In genomic region chr22:32986773-32987050, GRCh38 we compare ENCODE assay signal across 1 cellular context.
TF ChIP-seq lines count a peak whose summit lies in the region.

No MANE protein-coding gene starts in this region.

TF ChIP-seq in H1, 55 proteins besides CTCF, POLR2A, EP300 and RAD21:
- TF ChIP-seq CHD1 (IDR thresholded peaks at IDR 0.05; ENCODE audit: low read depth, low read length) (no peak), EZH2 (IDR thresholded peaks at IDR 0.05; ENCODE audit: low read depth, low read length, severe bottlenecking) (no peak), POU5F1 (IDR thresholded peaks at IDR 0.05; ENCODE audit: low read depth, low read length) (no peak), CBX8 (IDR thresholded peaks at IDR 0.05; ENCODE audit: borderline replicate concordance, low read depth, low read length) (no peak), TEAD4 (IDR thresholded peaks at IDR 0.05; ENCODE audit: low read depth, low read length) (no peak), SIX5 (IDR thresholded peaks at IDR 0.05; ENCODE audit: low read depth, low read length) (no peak), ZNF274 (IDR thresholded peaks at IDR 0.05; ENCODE audit: borderline replicate concordance, extremely low read depth, low read length) (no peak), SP1 (IDR thresholded peaks at IDR 0.05; ENCODE audit: low read depth, low read length) (no peak), SP2 (IDR thresholded peaks at IDR 0.05; ENCODE audit: low read length) (no peak), HDAC2 (IDR thresholded peaks at IDR 0.05; ENCODE audit: borderline replicate concordance in 1 of 2, low read depth in 2 of 2, low read length in 2 of 2) (no peak), GTF2F1 (IDR thresholded peaks at IDR 0.05; ENCODE audit: borderline replicate concordance, low read depth, low read length) (no peak), SAP30 (IDR thresholded peaks at IDR 0.05; ENCODE audit: insufficient read depth, insufficient replicate concordance, low read length) (no peak), FOSL1 (IDR thresholded peaks at IDR 0.05; ENCODE audit: insufficient read depth, low read depth, low read length) (no peak), TCF12 (IDR thresholded peaks at IDR 0.05; ENCODE audit: low read depth, low read length) (no peak), TAF7 (optimal IDR thresholded peaks at IDR 0.05; ENCODE audit: borderline replicate concordance, low read depth, low read length) (no peak), BRCA1 (IDR thresholded peaks at IDR 0.05; ENCODE audit: low read depth, low read length) (no peak), KDM4A (IDR thresholded peaks at IDR 0.05; ENCODE audit: low read depth, low read length, severe bottlenecking) (no peak), SP4 (IDR thresholded peaks at IDR 0.05; ENCODE audit: low read length) (no peak), RNF2 (IDR thresholded peaks at IDR 0.05; ENCODE audit: borderline replicate concordance, low read depth, low read length, missing control alignments, poor library complexity, severe bottlenecking) (no peak), CEBPB (IDR thresholded peaks at IDR 0.05; ENCODE audit: low read depth, low read length) (no peak)
